ENCODE assay signal across 28 cellular contexts in the genomic region with DNA sequence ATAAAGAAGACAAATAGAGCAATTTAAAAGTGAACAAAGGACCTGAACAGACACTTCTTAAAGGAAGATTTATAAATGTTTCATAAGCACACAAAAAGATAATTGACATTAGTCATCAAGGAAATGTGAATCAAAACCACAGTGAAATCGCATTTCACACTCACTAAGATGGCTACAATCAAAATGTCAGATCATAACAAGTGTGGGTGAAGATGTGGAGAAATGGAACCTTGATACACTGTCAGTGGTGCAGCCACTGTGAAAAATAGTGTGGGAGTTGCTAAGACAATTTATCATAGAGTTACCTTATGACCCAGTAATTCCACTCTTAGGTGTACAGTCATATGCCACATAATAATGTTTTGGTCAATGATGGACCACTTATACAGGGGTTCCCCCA. TPM values are rescaled to one million over a fixed set of nuclear protein-coding genes. Genes with fewer than 3 reads are reported as not detected.
A peak's percentile ranks its signal among the peaks of the same experiment; 100 is the strongest.
DNase-seq lines count a peak whose midpoint lies in the region; ATAC-seq and TF ChIP-seq lines count a peak whose summit lies in the region.
"Had no signal": no experiment of that assay in that cellular context is flagged by ENCODE, and none has a peak within 500 bp of the region (broad histone marks: within the 10 kb centered on the region; RNA-seq: fewer than 3 reads in every experiment).

No MANE protein-coding gene starts in this region.

- no peaks in the 10 kb centered on the region for H3K36me3 ChIP-seq in trophoblast cell (ENCODE audit: control insufficient read depth in 1 of 2, insufficient read depth in 2 of 2, low read length in 2 of 2)
- H3K36me3 ChIP-seq: adrenal gland, pancreas, tibial nerve had no signal

- H3K4me3 Mint-ChIP-seq in activated CD8-positive, alpha-beta T cell treated with anti-CD3 and anti-CD28 coated beads for 36 hours, result no peak overlapping the region
- H3K4me3 Mint-ChIP-seq in activated CD8-positive, alpha-beta T cell treated with anti-CD3 and anti-CD28 coated beads, Interleukin-2, amount 10 ng/mL, durations not matched to agents 7 days and 5 days, result no peak overlapping the region
- H3K4me3 Mint-ChIP-seq in activated naive CD8-positive, alpha-beta T cell treated with anti-CD3 and anti-CD28 coated beads, Interleukin-2, amount 50 U/mL, for 24 hours, result no peak overlapping the region
- H3K4me3 Mint-ChIP-seq in immature natural killer cell, result no peak overlapping the region
- H3K4me3 Mint-ChIP-seq: activated T-helper 1 cell treated with anti-CD3 and anti-CD28 coated beads, Interleukin-12 subunit alpha, Interleukin-12 subunit beta, Interleukin-2, Interleukin-4 antibody, amounts not matched to agents 30 ng/mL and 10 ng/mL and 1 ng/mL, durations not matched to agents 14 hours and 24 hours and 36 hours had no signal

- no peak for TF ChIP-seq CTCF in activated CD8-positive, alpha-beta T cell treated with anti-CD3 and anti-CD28 coated beads for 36 hours (IDR thresholded peaks at IDR 0.05)

- no peaks in the 10 kb centered on the region for H3K27me3 ChIP-seq in trophoblast cell (ENCODE audit: insufficient read depth, low read length)
- H3K27me3 ChIP-seq: adrenal gland, body of pancreas, pancreas, tibial nerve had no signal

- H2AK5ac ChIP-seq in trophoblast cell (ENCODE audit: low read length), result no peak overlapping the region

- H3K4me1 ChIP-seq in trophoblast cell (ENCODE audit: control insufficient read depth in 1 of 2, insufficient read depth in 2 of 2, low read length in 2 of 2), result no peaks in the 10 kb centered on the region
- H3K4me1 ChIP-seq: pancreas, tibial nerve had no signal

- H3K27ac Mint-ChIP-seq in activated CD8-positive, alpha-beta T cell treated with anti-CD3 and anti-CD28 coated beads for 36 hours, result peak overlapping the region; percentile 55
- H3K27ac Mint-ChIP-seq in activated CD8-positive, alpha-beta T cell treated with anti-CD3 and anti-CD28 coated beads, Interleukin-2, amount 10 ng/mL, durations not matched to agents 7 days and 5 days, result no peak overlapping the region
- H3K27ac Mint-ChIP-seq in activated naive CD8-positive, alpha-beta T cell treated with anti-CD3 and anti-CD28 coated beads, Interleukin-2, amount 50 U/mL, for 24 hours, result peak overlapping the region; percentile 63
- H3K27ac Mint-ChIP-seq in immature natural killer cell, result no peak overlapping the region
- H3K27ac Mint-ChIP-seq: activated T-helper 1 cell treated with anti-CD3 and anti-CD28 coated beads, Interleukin-12 subunit alpha, Interleukin-12 subunit beta, Interleukin-2, Interleukin-4 antibody, amounts not matched to agents 30 ng/mL and 10 ng/mL and 1 ng/mL, durations not matched to agents 14 hours and 24 hours and 36 hours had no signal

- H3K4ac ChIP-seq in trophoblast cell (ENCODE audit: low read depth, low read length), result no peak overlapping the region

- H2BK5ac ChIP-seq in trophoblast cell (ENCODE audit: low read depth, low read length, poor library complexity), result no peak overlapping the region

- intact Hi-C loops in activated CD8-positive, alpha-beta T cell treated with anti-CD3 and anti-CD28 coated beads for 36 hours (cut with micrococcal nuclease), result loop anchor here (5.0 kb wide), 1 partner anchor 87 kb away; no protein-coding TSS in a partner anchor

- H3K36me3 Mint-ChIP-seq in activated CD8-positive, alpha-beta T cell treated with anti-CD3 and anti-CD28 coated beads for 36 hours (ENCODE audit: low read depth), result peaks cover 4% of the 10 kb centered on the region
- no peaks in the 10 kb centered on the region for H3K36me3 Mint-ChIP-seq in activated CD8-positive, alpha-beta T cell treated with anti-CD3 and anti-CD28 coated beads, Interleukin-2, amount 10 ng/mL, durations not matched to agents 7 days and 5 days (ENCODE audit: low read depth)
- H3K36me3 Mint-ChIP-seq in activated naive CD8-positive, alpha-beta T cell treated with anti-CD3 and anti-CD28 coated beads, Interleukin-2, amount 50 U/mL, for 24 hours (ENCODE audit: low read depth), result no peaks in the 10 kb centered on the region
- no peaks in the 10 kb centered on the region for H3K36me3 Mint-ChIP-seq in immature natural killer cell

- H4K8ac ChIP-seq in trophoblast cell (ENCODE audit: low read depth, low read length), result no peak overlapping the region

- no peaks in the 10 kb centered on the region for H3K79me2 ChIP-seq in trophoblast cell (ENCODE audit: control insufficient read depth, insufficient read depth, low read length, poor library complexity)

- no peak overlapping the region for H2AFZ ChIP-seq in trophoblast cell (ENCODE audit: insufficient read depth, low read length, poor library complexity)

- no peak overlapping the region for H3K4me3 ChIP-seq in trophoblast cell (ENCODE audit: low read depth, low read length)
- H3K4me3 ChIP-seq: adrenal gland, body of pancreas, pancreas, skin epidermis, tibial nerve had no signal

- H4K91ac ChIP-seq in trophoblast cell (ENCODE audit: low read depth, low read length), result no peak overlapping the region

- no peak overlapping the region for H3K14ac ChIP-seq in trophoblast cell (ENCODE audit: low read length)

- H3K79me1 ChIP-seq in trophoblast cell (ENCODE audit: low read length), result no peaks in the 10 kb centered on the region

- POLR2A ChIA-PET in activated CD8-positive, alpha-beta T cell treated with anti-CD3 and anti-CD28 coated beads for 36 hours (lab: Charles Lee), result no interaction called here
- POLR2A ChIA-PET in activated CD8-positive, alpha-beta T cell treated with anti-CD3 and anti-CD28 coated beads, Interleukin-2, amount 10 ng/mL, durations not matched to agents 7 days and 5 days (lab: Charles Lee), result no interaction called here

- CTCF ChIA-PET in activated CD8-positive, alpha-beta T cell treated with anti-CD3 and anti-CD28 coated beads for 36 hours (lab: Charles Lee), result interaction anchor here (3.7 kb wide), 1 partner anchor 22 kb away, joined by 26 read pairs; no protein-coding TSS in a partner anchor
- CTCF ChIA-PET in activated CD8-positive, alpha-beta T cell treated with anti-CD3 and anti-CD28 coated beads, Interleukin-2, amount 10 ng/mL, durations not matched to agents 7 days and 5 days (lab: Charles Lee), result interaction anchor here (0.8 to 1.7 kb wide), 2 partner anchors 22 to 53 kb away, joined by 3 to 14 read pairs; no protein-coding TSS in a partner anchor

- H3K27me3 Mint-ChIP-seq in activated CD8-positive, alpha-beta T cell treated with anti-CD3 and anti-CD28 coated beads for 36 hours, result peaks cover 26% of the 10 kb centered on the region
- no peaks in the 10 kb centered on the region for H3K27me3 Mint-ChIP-seq in activated CD8-positive, alpha-beta T cell treated with anti-CD3 and anti-CD28 coated beads, Interleukin-2, amount 10 ng/mL, durations not matched to agents 7 days and 5 days (ENCODE audit: low read depth)
- H3K27me3 Mint-ChIP-seq in activated naive CD8-positive, alpha-beta T cell treated with anti-CD3 and anti-CD28 coated beads, Interleukin-2, amount 50 U/mL, for 24 hours, result peaks cover 23% of the 10 kb centered on the region
- peaks cover 4 to 5% (median 5%) of the 10 kb centered on the region in 3 donors for H3K27me3 Mint-ChIP-seq in immature natural killer cell (ENCODE audit: low read depth in 3 of 3)

- no peak overlapping the region for H2BK12ac ChIP-seq in trophoblast cell (ENCODE audit: low read length)

- H3K4me1 Mint-ChIP-seq in activated CD8-positive, alpha-beta T cell treated with anti-CD3 and anti-CD28 coated beads for 36 hours (ENCODE audit: low read depth), result peaks cover 35% of the 10 kb centered on the region
- no peaks in the 10 kb centered on the region for H3K4me1 Mint-ChIP-seq in activated CD8-positive, alpha-beta T cell treated with anti-CD3 and anti-CD28 coated beads, Interleukin-2, amount 10 ng/mL, durations not matched to agents 7 days and 5 days (ENCODE audit: low read depth)
- peaks cover 33% of the 10 kb centered on the region for H3K4me1 Mint-ChIP-seq in activated naive CD8-positive, alpha-beta T cell treated with anti-CD3 and anti-CD28 coated beads, Interleukin-2, amount 50 U/mL, for 24 hours
- H3K4me1 Mint-ChIP-seq in immature natural killer cell, result peaks cover 0 to 7% of the 10 kb centered on the region in 2 donors

- DNase-seq in activated CD8-positive, alpha-beta T cell treated with anti-CD3 and anti-CD28 coated beads for 36 hours, result peak; percentile 69
- DNase-seq in activated CD8-positive, alpha-beta T cell treated with anti-CD3 and anti-CD28 coated beads, Interleukin-2, amount 10 ng/mL, durations not matched to agents 7 days and 5 days, result no peak
- peak; percentile 19 for DNase-seq in stimulated activated CD8-positive, alpha-beta memory T cell treated with anti-CD3 and anti-CD28 coated beads, Interleukin-15, amount 100 ng/mL, for 48 hours (ENCODE audit: low read depth in 2 of 2)
- DNase-seq in stimulated activated CD8-positive, alpha-beta memory T cell treated with anti-CD3 and anti-CD28 coated beads, Interleukin-4, amount 100 ng/mL, for 48 hours, result no peak
- DNase-seq in activated naive CD8-positive, alpha-beta T cell treated with anti-CD3 and anti-CD28 coated beads, Interleukin-2, amount 50 U/mL, for 24 hours, result no peak
- DNase-seq in trophoblast cell, result no peak
- DNase-seq in immature natural killer cell, result no peak
- DNase-seq: adrenal gland, body of pancreas, cerebellar nuclear complex, hippocampal formation, left colon, mammary epithelial cell, NCI-H1694, NCI-H510A, pancreas, retina, Right ventricle myocardium superior had no signal

- no peak overlapping the region for H3K23ac ChIP-seq in trophoblast cell (ENCODE audit: low read length)

- no peaks in the 10 kb centered on the region for H3K9me3 ChIP-seq in trophoblast cell (ENCODE audit: insufficient read depth, low read depth, low read length)
- H3K9me3 ChIP-seq: adrenal gland, body of pancreas, pancreas, tibial nerve had no signal

- no CpG with 5 or more reads among the region's 1 CpG for WGBS in trophoblast cell (ENCODE audit: extremely low coverage, insufficient coverage, insufficient read length)

- no peak overlapping the region for H3K9ac ChIP-seq in trophoblast cell (ENCODE audit: low read length)

- H3K9me3 Mint-ChIP-seq in activated CD8-positive, alpha-beta T cell treated with anti-CD3 and anti-CD28 coated beads for 36 hours, result peaks cover 5% of the 10 kb centered on the region
- no peaks in the 10 kb centered on the region for H3K9me3 Mint-ChIP-seq in activated CD8-positive, alpha-beta T cell treated with anti-CD3 and anti-CD28 coated beads, Interleukin-2, amount 10 ng/mL, durations not matched to agents 7 days and 5 days (ENCODE audit: insufficient read depth)
- peaks cover 4% of the 10 kb centered on the region for H3K9me3 Mint-ChIP-seq in activated naive CD8-positive, alpha-beta T cell treated with anti-CD3 and anti-CD28 coated beads, Interleukin-2, amount 50 U/mL, for 24 hours
- H3K9me3 Mint-ChIP-seq in immature natural killer cell, result peaks cover 0 to 3% (median 0%) of the 10 kb centered on the region in 6 donors

- no peak overlapping the region for H2BK120ac ChIP-seq in trophoblast cell (ENCODE audit: insufficient read depth, low read length, poor library complexity)

- peak; percentile 97 for ATAC-seq in activated CD8-positive, alpha-beta T cell treated with anti-CD3 and anti-CD28 coated beads for 36 hours
- no peak for ATAC-seq in activated CD8-positive, alpha-beta T cell treated with anti-CD3 and anti-CD28 coated beads, Interleukin-2, amount 10 ng/mL, durations not matched to agents 7 days and 5 days
- ATAC-seq in activated naive CD8-positive, alpha-beta T cell treated with anti-CD3 and anti-CD28 coated beads, Interleukin-2, amount 50 U/mL, for 24 hours, result peak; percentile 99
- no peak for ATAC-seq in HG03521 (IDR thresholded peaks at IDR 0.05; ENCODE audit: unreplicated experiment)
- ATAC-seq: body of pancreas, left colon, pancreas had no signal

- H3K4me2 ChIP-seq in trophoblast cell (ENCODE audit: low read length), result no peak overlapping the region

- no peak overlapping the region for H4K12ac ChIP-seq in trophoblast cell (ENCODE audit: low read depth, low read length)

- H3K27ac ChIP-seq in trophoblast cell (ENCODE audit: low read depth, low read length), result no peak overlapping the region
- H3K27ac ChIP-seq: adrenal gland, body of pancreas, pancreas, skin epidermis, tibial nerve, VCaP had no signal

- H3K18ac ChIP-seq in trophoblast cell (ENCODE audit: low read length), result no peak overlapping the region

RNA-seq across cellular contexts. Expression of gene HTR4, which starts 54.5 kb away (rescaled TPM):
- not detected for total RNA-seq in activated CD8-positive, alpha-beta T cell treated with anti-CD3 and anti-CD28 coated beads for 36 hours
- total RNA-seq in activated CD8-positive, alpha-beta T cell treated with anti-CD3 and anti-CD28 coated beads, Interleukin-2, amount 10 ng/mL, durations not matched to agents 7 days and 5 days, result not detected
- 0.03 and 0.04 TPM in 2 replicates for polyA plus RNA-seq in trophoblast cell (2013)
- not detected for polyA plus RNA-seq in immature natural killer cell
- total RNA-seq: activated T-helper 1 cell treated with anti-CD3 and anti-CD28 coated beads, Interleukin-12 subunit alpha, Interleukin-12 subunit beta, Interleukin-2, Interleukin-4 antibody, amounts not matched to agents 30 ng/mL and 10 ng/mL and 1 ng/mL, durations not matched to agents 14 hours and 24 hours and 36 hours; body of pancreas; dermis microvascular lymphatic vessel endothelial cell; fibroblast of lung; H1; mammary epithelial cell; pancreas had no signal
- polyA plus RNA-seq: BJ, fibroblast of lung, H1, mammary epithelial cell, neural cell, pancreas had no signal

Comparison
In these comparisons a context has a peak if more than half of its experiments do, and no peak if none do; other contexts are left out.
1. ATAC-seq: peak in activated CD8-positive, alpha-beta T cell treated with anti-CD3 and anti-CD28 coated beads for 36 hours (single experiment) and activated naive CD8-positive, alpha-beta T cell treated with anti-CD3 and anti-CD28 coated beads, Interleukin-2, amount 50 U/mL, for 24 hours (single experiment); none in activated CD8-positive, alpha-beta T cell treated with anti-CD3 and anti-CD28 coated beads, Interleukin-2, amount 10 ng/mL, durations not matched to agents 7 days and 5 days (single experiment) and HG03521 (single experiment).
2. DNase-seq: peak in activated CD8-positive, alpha-beta T cell treated with anti-CD3 and anti-CD28 coated beads for 36 hours (single experiment) and stimulated activated CD8-positive, alpha-beta memory T cell treated with anti-CD3 and anti-CD28 coated beads, Interleukin-15, amount 100 ng/mL, for 48 hours (2 of 2); none in activated CD8-positive, alpha-beta T cell treated with anti-CD3 and anti-CD28 coated beads, Interleukin-2, amount 10 ng/mL, durations not matched to agents 7 days and 5 days (single experiment), stimulated activated CD8-positive, alpha-beta memory T cell treated with anti-CD3 and anti-CD28 coated beads, Interleukin-4, amount 100 ng/mL, for 48 hours (single experiment), activated naive CD8-positive, alpha-beta T cell treated with anti-CD3 and anti-CD28 coated beads, Interleukin-2, amount 50 U/mL, for 24 hours (single experiment), trophoblast cell (0 of 2) and immature natural killer cell (0 of 3).
3. H3K27ac Mint-ChIP-seq: peak in activated CD8-positive, alpha-beta T cell treated with anti-CD3 and anti-CD28 coated beads for 36 hours (single experiment) and activated naive CD8-positive, alpha-beta T cell treated with anti-CD3 and anti-CD28 coated beads, Interleukin-2, amount 50 U/mL, for 24 hours (single experiment); none in activated CD8-positive, alpha-beta T cell treated with anti-CD3 and anti-CD28 coated beads, Interleukin-2, amount 10 ng/mL, durations not matched to agents 7 days and 5 days (single experiment) and immature natural killer cell (0 of 6).